8 cellular contexts compared by ENCODE assay signal in the genomic region with DNA sequence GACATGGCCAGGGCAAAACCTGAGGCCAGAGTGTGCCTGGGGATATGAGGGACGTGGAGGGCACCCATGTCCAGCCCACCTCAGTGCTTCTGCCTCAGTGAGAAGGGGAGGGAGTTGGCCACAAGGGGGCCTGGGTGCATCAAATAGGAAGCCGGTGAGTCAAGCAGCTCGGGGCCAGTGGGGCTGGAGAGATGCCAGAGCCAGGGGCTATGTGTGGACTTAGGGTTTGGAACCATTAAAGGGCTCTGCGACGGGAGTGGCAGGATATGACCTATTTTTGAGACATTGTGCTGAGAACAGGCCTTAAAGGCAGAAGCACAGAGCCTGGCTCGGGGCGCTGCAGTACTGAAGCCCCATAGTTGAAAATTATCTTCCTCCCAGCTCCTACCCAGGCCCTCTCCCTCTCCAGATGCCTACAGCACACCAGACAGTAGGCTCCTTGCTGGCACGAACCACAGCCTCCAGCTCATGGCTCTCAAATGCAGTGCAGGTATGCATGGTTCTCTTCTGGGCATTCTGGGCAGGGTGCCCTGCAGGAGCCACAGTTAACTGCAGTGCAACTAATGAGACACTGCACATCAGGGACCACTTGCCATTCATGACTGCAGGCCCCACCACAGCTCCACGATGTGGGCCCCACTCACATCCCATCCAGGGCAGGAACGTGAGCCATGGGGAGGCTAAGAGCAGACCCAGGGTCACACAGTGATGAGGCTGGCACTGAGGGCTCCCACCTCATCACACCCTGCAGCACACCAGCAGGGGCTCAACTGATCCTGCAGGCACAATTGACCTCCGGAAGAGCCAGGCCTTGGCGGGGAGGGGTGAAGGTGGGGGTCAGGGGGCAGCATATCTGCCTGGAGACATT. TPM values are rescaled to one million over a fixed set of nuclear protein-coding genes. Genes with fewer than 3 reads are reported as not detected.
DNase-seq lines count a peak whose midpoint lies in the region; ATAC-seq and TF ChIP-seq lines count a peak whose summit lies in the region.

No MANE protein-coding gene starts in this region.

- no peak overlapping the region for H3K4me3 Mint-ChIP-seq in T-cell
- no peak overlapping the region for H3K4me3 Mint-ChIP-seq in stimulated activated memory B cell treated with anti-CD40 and anti-IgM and Interleukin-4, amounts not matched to agents 10 μg/mL and 1 μg/mL and 100 μg/mL, for 72 hours

- H3K79me2 ChIP-seq in KMS-11 (ENCODE audit: insufficient read depth, low read depth) = no peaks in the 10 kb centered on the region

- H3K27me3 ChIP-seq in KMS-11 (ENCODE audit: insufficient read depth, low read depth) = no peaks in the 10 kb centered on the region
- H3K27me3 ChIP-seq in layer of hippocampus (ENCODE audit: control insufficient read depth, insufficient read depth, low read length) = no peaks in the 10 kb centered on the region

- H3K9ac ChIP-seq in KMS-11 = no peak overlapping the region

- TF ChIP-seq CTCF in KMS-11 (conservative IDR thresholded peaks at IDR 0.05; ENCODE audit: low read depth, low read length) = peak; percentile 81

- H3K36me3 ChIP-seq in KMS-11 (ENCODE audit: insufficient read depth) = no peaks in the 10 kb centered on the region

- peak overlapping the region; percentile 36 to 73 for H3K27ac Mint-ChIP-seq in T-cell
- peak overlapping the region; percentile 96 for H3K27ac Mint-ChIP-seq in stimulated activated memory B cell treated with anti-CD40 and anti-IgM and Interleukin-4, amounts not matched to agents 10 μg/mL and 1 μg/mL and 100 μg/mL, for 72 hours

- no peak overlapping the region for H3K4me2 ChIP-seq in KMS-11

- POLR2A ChIA-PET in T-cell (lab: Charles Lee) = interaction anchor here in 1 of 2 donors (0.6 kb wide), 2 partner anchors 16 to 19 kb away, joined by 3 to 8 read pairs; no protein-coding TSS in a partner anchor

- no peak overlapping the region for H2AFZ ChIP-seq in KMS-11 (ENCODE audit: low read depth)

- H3K36me3 Mint-ChIP-seq in T-cell = peaks cover 24% of the 10 kb centered on the region
- peaks cover 54% of the 10 kb centered on the region for H3K36me3 Mint-ChIP-seq in stimulated activated memory B cell treated with anti-CD40 and anti-IgM and Interleukin-4, amounts not matched to agents 10 μg/mL and 1 μg/mL and 100 μg/mL, for 72 hours

- peaks cover 12 to 25% (median 12%) of the 10 kb centered on the region in 3 donors for H3K4me1 Mint-ChIP-seq in T-cell
- H3K4me1 Mint-ChIP-seq in stimulated activated memory B cell treated with anti-CD40 and anti-IgM and Interleukin-4, amounts not matched to agents 10 μg/mL and 1 μg/mL and 100 μg/mL, for 72 hours = peaks cover 74% of the 10 kb centered on the region

- H3K4me3 ChIP-seq in KMS-11 (IDR thresholded peaks at IDR 0.05; ENCODE audit: insufficient read depth, low read depth, low read length) = no peak overlapping the region

- H3K4me1 ChIP-seq in KMS-11 (ENCODE audit: low read depth, poor library complexity, severe bottlenecking) = peaks cover 8% of the 10 kb centered on the region

- CTCF ChIA-PET in T-cell (lab: Charles Lee) = interaction anchor here (0.6 to 1.2 kb wide), 2 partner anchors 12 to 25 kb away, joined by 3 to 4 read pairs; no protein-coding TSS in a partner anchor

- H3K27ac ChIP-seq in KMS-11 (no peak overlapping the region), layer of hippocampus (ENCODE audit: low read depth, low read length) (peak overlapping the region; percentile 86)

- no peaks in the 10 kb centered on the region for H4K20me1 ChIP-seq in KMS-11 (ENCODE audit: insufficient read depth)

- DNase-seq in EH (ENCODE audit: low read depth) = peak; percentile 96
- DNase-seq in T-cell = peak in 13 of 34 experiments; percentile 21 to 44 (median 32)
- peak; percentile 58 for DNase-seq in cerebellum (ENCODE audit: low spot score)

- peaks cover 0 to 3% (median 0%) of the 10 kb centered on the region in 3 donors for H3K9me3 Mint-ChIP-seq in T-cell
- peaks cover 3% of the 10 kb centered on the region for H3K9me3 Mint-ChIP-seq in stimulated activated memory B cell treated with anti-CD40 and anti-IgM and Interleukin-4, amounts not matched to agents 10 μg/mL and 1 μg/mL and 100 μg/mL, for 72 hours

- no peaks in the 10 kb centered on the region for H3K27me3 Mint-ChIP-seq in T-cell
- H3K27me3 Mint-ChIP-seq in stimulated activated memory B cell treated with anti-CD40 and anti-IgM and Interleukin-4, amounts not matched to agents 10 μg/mL and 1 μg/mL and 100 μg/mL, for 72 hours = no peaks in the 10 kb centered on the region

- ATAC-seq in T-cell (replicated peaks in 1 of 4) (peak; percentile 38 to 62 (median 44)), HG03039 (IDR thresholded peaks at IDR 0.05; ENCODE audit: unreplicated experiment) (no peak), GM21737 (IDR thresholded peaks at IDR 0.05; ENCODE audit: unreplicated experiment) (no peak)
- ATAC-seq in stimulated activated memory B cell treated with anti-CD40 and anti-IgM and Interleukin-4, amounts not matched to agents 10 μg/mL and 1 μg/mL and 100 μg/mL, for 72 hours = no peak

RNA-seq across cellular contexts. Expression of gene PGAM2, which starts 7.2 kb away (rescaled TPM):
- total RNA-seq in T-cell (1 to 10 TPM; 1.1 to 2.9 (median 1.7) TPM), cerebellum (13.0 TPM)

RNA-seq across cellular contexts. Expression of gene POLM, which starts 9.7 kb away (rescaled TPM):
- total RNA-seq in T-cell = 10 to 100 TPM; 39.5 to 81.9 (median 70.7) TPM
- 12.8 TPM for total RNA-seq in cerebellum

RNA-seq across cellular contexts. Expression of gene DBNL, which starts 28.1 kb away (rescaled TPM):
- total RNA-seq in T-cell (100 to 1,000 TPM; 101 to 188 (median 156) TPM), cerebellum (46.8 TPM)

RNA-seq across cellular contexts. Expression of gene AEBP1, which starts 31.5 kb away (rescaled TPM):
- total RNA-seq in T-cell (10 to 100 TPM; 18.1 to 28.4 (median 23.1) TPM), cerebellum (11.3 TPM)

RNA-seq across cellular contexts. Expression of gene POLD2, which starts 50.8 kb away (rescaled TPM):
- total RNA-seq in T-cell = 10 to 100 TPM; 53.4 to 85.1 (median 72.6) TPM
- 41.1 TPM for total RNA-seq in cerebellum

Comparison
In these comparisons a context has a peak if more than half of its experiments do, and no peak if none do; other contexts are left out.
1. ATAC-seq: peak in T-cell (4 of 4); none in stimulated activated memory B cell treated with anti-CD40 and anti-IgM and Interleukin-4, amounts not matched to agents 10 μg/mL and 1 μg/mL and 100 μg/mL, for 72 hours (single experiment), HG03039 (single experiment) and GM21737 (single experiment).